In the genomic region with DNA sequence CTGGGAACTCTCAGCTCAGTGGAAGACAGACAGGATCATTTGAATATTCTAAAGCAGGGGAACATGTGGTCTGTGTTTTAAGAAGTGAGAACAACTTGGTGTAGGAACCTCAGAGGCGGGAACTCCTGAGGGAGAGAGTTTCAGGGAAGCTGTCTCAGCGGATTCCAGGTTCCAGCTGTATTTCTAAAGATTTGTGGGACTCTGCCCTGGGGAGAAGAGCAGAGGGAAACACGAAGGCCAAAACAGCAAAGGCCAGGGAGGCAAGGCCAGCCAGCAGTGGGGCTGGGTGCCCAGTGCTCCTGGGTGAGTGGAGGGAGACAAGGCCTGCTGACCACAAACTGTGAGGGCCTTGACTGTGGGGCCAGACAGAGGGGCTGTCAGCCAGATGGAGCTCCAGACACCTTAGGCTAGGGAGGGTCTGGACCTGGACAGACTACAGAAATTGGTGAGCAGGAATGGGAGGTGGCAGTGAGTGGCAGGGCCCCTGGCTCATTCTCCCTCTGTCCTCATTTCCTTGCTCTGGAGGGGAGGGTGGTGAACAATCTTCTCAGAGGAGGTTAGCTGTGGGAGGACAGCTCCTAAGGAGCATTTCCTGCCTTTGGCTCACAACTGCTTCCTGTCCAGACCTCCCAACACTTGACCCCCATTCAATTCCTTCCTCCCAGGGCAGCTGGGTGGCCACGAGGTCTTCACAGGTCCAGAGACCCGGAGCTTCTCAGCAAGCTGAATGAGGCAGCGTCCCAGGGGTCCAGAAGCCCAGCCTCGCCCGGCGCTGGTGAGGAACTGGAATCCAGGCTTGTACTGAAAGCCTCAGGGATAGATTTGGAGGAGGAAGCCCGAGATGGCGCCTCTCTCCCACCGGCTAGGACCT, we compare ENCODE assay signal across 10 cellular contexts. TPM values are rescaled to one million over a fixed set of nuclear protein-coding genes. Genes with fewer than 3 reads are reported as not detected.
DNase-seq lines count a peak whose midpoint lies in the region; ATAC-seq and TF ChIP-seq lines count a peak whose summit lies in the region.
"Had no signal": no experiment of that assay in that cellular context is flagged by ENCODE, and none has a peak within 500 bp of the region (broad histone marks: within the 10 kb centered on the region; RNA-seq: fewer than 3 reads in every experiment).

No MANE protein-coding gene starts in this region.

- H3K27ac Mint-ChIP-seq in nephron progenitor cell: peak overlapping the region; percentile 91
- H3K27ac Mint-ChIP-seq: T-cell had no signal

- peak overlapping the region; percentile 26 for H3K4me3 Mint-ChIP-seq in nephron progenitor cell
- H3K4me3 Mint-ChIP-seq: T-cell had no signal

- DNase-seq in Ammon's horn (ENCODE audit: low spot score) (peak; percentile 37), MV-4-11 (lab: John Stamatoyannopoulos, UW) (peak; percentile 74), dorsolateral prefrontal cortex (no peak), nephron progenitor cell (no peak), GF-D8 (lab: John Stamatoyannopoulos, UW) (no peak), GM19238 (ENCODE audit: insufficient read length, low spot score) (no peak)
- DNase-seq: T-cell had no signal

- H3K36me3 Mint-ChIP-seq in nephron progenitor cell (ENCODE audit: low read depth): no peaks in the 10 kb centered on the region
- H3K36me3 Mint-ChIP-seq: T-cell had no signal

- H3K27me3 Mint-ChIP-seq in nephron progenitor cell (ENCODE audit: low read depth, poor library complexity): peaks cover 6% of the 10 kb centered on the region

- peaks cover 72% of the 10 kb centered on the region for H3K4me1 Mint-ChIP-seq in nephron progenitor cell

- H3K4me3 ChIP-seq in dorsolateral prefrontal cortex: peak overlapping the region in 1 of 59 donors; percentile 17

- ATAC-seq in GM19397 (IDR thresholded peaks at IDR 0.05; ENCODE audit: unreplicated experiment) (no peak), HG03571 (IDR thresholded peaks at IDR 0.05; ENCODE audit: unreplicated experiment) (no peak)
- ATAC-seq: T-cell had no signal

- TF ChIP-seq CTCF in dorsolateral prefrontal cortex (IDR thresholded peaks at IDR 0.05 in 54 of 56, conservative IDR thresholded peaks at IDR 0.05 in 2 of 56; ENCODE audit: low read depth in 1 of 56, partially characterized antibody in 56 of 56): no peak
- TF ChIP-seq CTCF in nephron progenitor cell (IDR thresholded peaks at IDR 0.05): no peak

- H3K27ac ChIP-seq in dorsolateral prefrontal cortex: peak overlapping the region in 35 of 59 donors; percentile 7 to 79 (median 43)
- H3K27ac ChIP-seq: C4-2B had no signal

- peaks cover 3% of the 10 kb centered on the region for H3K9me3 Mint-ChIP-seq in nephron progenitor cell
- H3K9me3 Mint-ChIP-seq: T-cell had no signal

- intact Hi-C loops in dorsolateral prefrontal cortex (cut with DNase I): no loop called here

- peaks cover 0 to 29% (median 5%) of the 10 kb centered on the region in 45 donors for H3K27me3 ChIP-seq in dorsolateral prefrontal cortex

RNA-seq across cellular contexts. Expression of a gene that starts 21.0 kb away (rescaled TPM):
- total RNA-seq in dorsolateral prefrontal cortex: 1 to 10 TPM in 82 of 120 experiments, under 1 TPM in 38; 0.48 to 4.2 (median 1.3) TPM

RNA-seq across cellular contexts. Expression of a gene that starts 33.1 kb away (rescaled TPM):
- total RNA-seq in dorsolateral prefrontal cortex: 100 to 1,000 TPM in 11 of 120 experiments, 10 to 100 TPM in 109; 53.8 to 111 (median 82.5) TPM

Comparison
In these comparisons a context has a peak if more than half of its experiments do, and no peak if none do; other contexts are left out.
1. DNase-seq: peak in Ammon's horn (single experiment) and MV-4-11 (single experiment); none in dorsolateral prefrontal cortex (0 of 10), nephron progenitor cell (single experiment), GF-D8 (single experiment) and GM19238 (single experiment).